ENCODE assay signal across 1 cellular context in genomic region chr17:79798296-79799173, GRCh38.
TF ChIP-seq lines count a peak whose summit lies in the region.

No MANE protein-coding gene starts in this region.

TF ChIP-seq in WTC11, 78 proteins besides CTCF, POLR2A, EP300 and RAD21 (continued from another document):
- TF ChIP-seq, protein P1, sequence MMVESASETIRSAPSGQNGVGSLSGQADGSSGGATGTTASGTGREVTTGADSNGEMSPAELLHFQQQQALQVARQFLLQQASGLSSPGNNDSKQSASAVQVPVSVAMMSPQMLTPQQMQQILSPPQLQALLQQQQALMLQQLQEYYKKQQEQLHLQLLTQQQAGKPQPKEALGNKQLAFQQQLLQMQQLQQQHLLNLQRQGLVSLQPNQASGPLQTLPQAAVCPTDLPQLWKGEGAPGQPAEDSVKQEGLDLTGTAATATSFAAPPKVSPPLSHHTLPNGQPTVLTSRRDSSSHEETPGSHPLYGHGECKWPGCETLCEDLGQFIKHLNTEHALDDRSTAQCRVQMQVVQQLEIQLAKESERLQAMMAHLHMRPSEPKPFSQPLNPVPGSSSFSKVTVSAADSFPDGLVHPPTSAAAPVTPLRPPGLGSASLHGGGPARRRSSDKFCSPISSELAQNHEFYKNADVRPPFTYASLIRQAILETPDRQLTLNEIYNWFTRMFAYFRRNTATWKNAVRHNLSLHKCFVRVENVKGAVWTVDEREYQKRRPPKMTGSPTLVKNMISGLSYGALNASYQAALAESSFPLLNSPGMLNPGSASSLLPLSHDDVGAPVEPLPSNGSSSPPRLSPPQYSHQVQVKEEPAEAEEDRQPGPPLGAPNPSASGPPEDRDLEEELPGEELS (CRISPR knock-in tag; IDR thresholded peaks at IDR 0.05) = peak; percentile 65; the same call in 1 of the 2 replicates
- TF ChIP-seq, protein P2, sequence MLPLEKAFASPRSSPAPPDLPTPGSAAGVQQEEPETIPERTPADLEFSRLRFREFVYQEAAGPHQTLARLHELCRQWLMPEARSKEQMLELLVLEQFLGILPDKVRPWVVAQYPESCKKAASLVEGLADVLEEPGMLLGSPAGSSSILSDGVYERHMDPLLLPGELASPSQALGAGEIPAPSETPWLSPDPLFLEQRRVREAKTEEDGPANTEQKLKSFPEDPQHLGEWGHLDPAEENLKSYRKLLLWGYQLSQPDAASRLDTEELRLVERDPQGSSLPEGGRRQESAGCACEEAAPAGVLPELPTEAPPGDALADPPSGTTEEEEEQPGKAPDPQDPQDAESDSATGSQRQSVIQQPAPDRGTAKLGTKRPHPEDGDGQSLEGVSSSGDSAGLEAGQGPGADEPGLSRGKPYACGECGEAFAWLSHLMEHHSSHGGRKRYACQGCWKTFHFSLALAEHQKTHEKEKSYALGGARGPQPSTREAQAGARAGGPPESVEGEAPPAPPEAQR (CRISPR knock-in tag; IDR thresholded peaks at IDR 0.05) = no peak
- no peak for TF ChIP-seq ZNF396 (CRISPR knock-in tag; IDR thresholded peaks at IDR 0.05; ENCODE audit: borderline replicate concordance)
- TF ChIP-seq TP53 (CRISPR knock-in tag; IDR thresholded peaks at IDR 0.05) = peak; percentile 57; the same call in 1 of the 2 replicates
- TF ChIP-seq GRHL2 (CRISPR knock-in tag; IDR thresholded peaks at IDR 0.05; ENCODE audit: insufficient replicate concordance, severe bottlenecking) = no peak
- TF ChIP-seq NFE2L1 (CRISPR knock-in tag; IDR thresholded peaks at IDR 0.05) = peak; percentile 49; the same call in 1 of the 2 replicates
- 0 out of 2 replicates have a peak, but pooled peaks have one; percentile 45 for TF ChIP-seq SP1 (CRISPR knock-in tag; conservative IDR thresholded peaks at IDR 0.05)
- TF ChIP-seq NR1H2 (CRISPR knock-in tag; IDR thresholded peaks at IDR 0.05) = no peak
- TF ChIP-seq ZNF425 (CRISPR knock-in tag; conservative IDR thresholded peaks at IDR 0.05) = no peak
- no peak for TF ChIP-seq AR (CRISPR knock-in tag; IDR thresholded peaks at IDR 0.05)
- TF ChIP-seq KAT7 (CRISPR knock-in tag; IDR thresholded peaks at IDR 0.05; ENCODE audit: borderline replicate concordance) = no peak
- TF ChIP-seq FOXP1 (CRISPR knock-in tag; IDR thresholded peaks at IDR 0.05; ENCODE audit: borderline replicate concordance) = peak; percentile 89; the same call in 1 of the 2 replicates
- TF ChIP-seq ZNF263 (CRISPR knock-in tag; IDR thresholded peaks at IDR 0.05; ENCODE audit: low read depth) = no peak
- peak; percentile 65; the same call in 1 of the 2 replicates for TF ChIP-seq NR2C2 (CRISPR knock-in tag; IDR thresholded peaks at IDR 0.05)
- TF ChIP-seq MYBL2 (CRISPR knock-in tag; IDR thresholded peaks at IDR 0.05) = peak; percentile 81
- TF ChIP-seq SMAD3 (CRISPR knock-in tag; IDR thresholded peaks at IDR 0.05; ENCODE audit: borderline replicate concordance) = 0 out of 2 replicates have a peak, but pooled peaks have one; percentile 41
- no peak for TF ChIP-seq IRF2 (CRISPR knock-in tag; IDR thresholded peaks at IDR 0.05; ENCODE audit: borderline replicate concordance, low read depth)
- TF ChIP-seq NFYB (CRISPR knock-in tag; conservative IDR thresholded peaks at IDR 0.05; ENCODE audit: low read depth) = peak; percentile 32; the same call in 1 of the 2 replicates
- TF ChIP-seq ATF2 (CRISPR knock-in tag; IDR thresholded peaks at IDR 0.05; ENCODE audit: borderline replicate concordance, low read depth) = no peak
- peak; percentile 72; the same call in 1 of the 2 replicates for TF ChIP-seq RELA (CRISPR knock-in tag; IDR thresholded peaks at IDR 0.05; ENCODE audit: borderline replicate concordance)
- peak; percentile 35; the same call in 1 of the 2 replicates for TF ChIP-seq E2F5 (CRISPR knock-in tag; IDR thresholded peaks at IDR 0.05)
- TF ChIP-seq CREM (CRISPR knock-in tag; IDR thresholded peaks at IDR 0.05) = no peak
- peak; percentile 49; the same call in 1 of the 2 replicates for TF ChIP-seq TCF7 (CRISPR knock-in tag; IDR thresholded peaks at IDR 0.05; ENCODE audit: low read depth)
- TF ChIP-seq ZNF532 (CRISPR knock-in tag; IDR thresholded peaks at IDR 0.05; ENCODE audit: borderline replicate concordance) = no peak
- TF ChIP-seq, protein P3, sequence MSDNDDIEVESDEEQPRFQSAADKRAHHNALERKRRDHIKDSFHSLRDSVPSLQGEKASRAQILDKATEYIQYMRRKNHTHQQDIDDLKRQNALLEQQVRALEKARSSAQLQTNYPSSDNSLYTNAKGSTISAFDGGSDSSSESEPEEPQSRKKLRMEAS (CRISPR knock-in tag; IDR thresholded peaks at IDR 0.05) = peak; percentile 93; the same call in 1 of the 2 replicates
